ENCODE assay signal across 1 cellular context in the genomic region with DNA sequence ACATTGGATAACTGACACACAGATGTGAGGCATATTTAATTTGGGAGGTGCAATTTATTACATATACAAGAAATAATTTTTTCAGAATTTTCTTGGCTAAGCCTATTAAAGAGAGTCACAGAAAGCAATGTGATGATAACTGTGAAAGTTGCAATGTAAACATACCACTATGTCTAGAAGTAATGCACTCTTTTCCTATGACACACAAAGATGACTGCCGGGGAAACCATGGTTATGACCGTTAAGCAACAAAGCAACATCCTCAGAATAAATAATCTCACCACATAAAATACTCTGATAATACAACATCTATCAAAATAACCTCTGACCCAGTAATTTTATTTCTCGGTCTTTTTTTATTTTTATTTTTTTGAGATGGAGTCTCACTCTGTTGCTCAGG.
TF ChIP-seq lines count a peak whose summit lies in the region.

No MANE protein-coding gene starts in this region.

TF ChIP-seq in IMR-90, 13 proteins besides CTCF, POLR2A, EP300 and RAD21:
- TF ChIP-seq FOS (IDR thresholded peaks at IDR 0.05; ENCODE audit: low read depth, low read length) (0 out of 2 replicates have a peak, but pooled peaks have one; percentile 45), CEBPB (IDR thresholded peaks at IDR 0.05; ENCODE audit: low read depth, low read length) (peak; percentile 83)
- TF ChIP-seq, protein P1, sequence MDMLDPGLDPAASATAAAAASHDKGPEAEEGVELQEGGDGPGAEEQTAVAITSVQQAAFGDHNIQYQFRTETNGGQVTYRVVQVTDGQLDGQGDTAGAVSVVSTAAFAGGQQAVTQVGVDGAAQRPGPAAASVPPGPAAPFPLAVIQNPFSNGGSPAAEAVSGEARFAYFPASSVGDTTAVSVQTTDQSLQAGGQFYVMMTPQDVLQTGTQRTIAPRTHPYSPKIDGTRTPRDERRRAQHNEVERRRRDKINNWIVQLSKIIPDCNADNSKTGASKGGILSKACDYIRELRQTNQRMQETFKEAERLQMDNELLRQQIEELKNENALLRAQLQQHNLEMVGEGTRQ (IDR thresholded peaks at IDR 0.05; ENCODE audit: low read depth, low read length): no peak
